ENCODE assay signal across 15 cellular contexts in genomic region chr22:49592780-49593501, GRCh38.
"Had no signal": no experiment of that assay in that cellular context is flagged by ENCODE, and none has a peak within 500 bp of the region (broad histone marks: within the 10 kb centered on the region; RNA-seq: fewer than 3 reads in every experiment).

No MANE protein-coding gene starts in this region.

- H3K27ac ChIP-seq: dorsolateral prefrontal cortex, gastrocnemius medialis, psoas muscle, stomach, thoracic aorta, vagina had no signal

- H3K4me1 ChIP-seq: gastrocnemius medialis, psoas muscle, stomach, vagina had no signal

- H3K36me3 ChIP-seq: gastrocnemius medialis, stomach, thoracic aorta, vagina had no signal

- ATAC-seq: left lung, psoas muscle had no signal

- DNase-seq: activated CD4-positive, alpha-beta T cell treated with anti-CD3 and anti-CD28 coated beads, Interleukin-2, amount 10 ng/mL, durations not matched to agents 7 days and 5 days; activated CD4-positive, CD25-positive, alpha-beta regulatory T cell; activated CD8-positive, alpha-beta memory T cell treated with anti-CD3 and anti-CD28 coated beads, Interleukin-2, amount 50 U/mL, for 48 hours; endodermal cell; erythroblast; left lung; midbrain; psoas muscle; stimulated activated CD4-positive, alpha-beta T cell treated with anti-CD3 and anti-CD28 coated beads, Interleukin-1b, Interleukin-23, amount 100 ng/mL, for 48 hours; stomach; SW 1271 had no signal

- H3K27me3 ChIP-seq: dorsolateral prefrontal cortex, gastrocnemius medialis, left lung, vagina had no signal

- H3K4me3 ChIP-seq: dorsolateral prefrontal cortex, gastrocnemius medialis, left lung, psoas muscle, stomach, thoracic aorta, vagina had no signal

- H3K9me3 ChIP-seq: gastrocnemius medialis, left lung, psoas muscle, stomach, thoracic aorta, vagina had no signal
